In genomic region chr14:57266060-57266459, GRCh38 we compare ENCODE assay signal across 1 cellular context.
TF ChIP-seq lines count a peak whose summit lies in the region.

No MANE protein-coding gene starts in this region.

TF ChIP-seq in WTC11, 78 proteins besides CTCF, POLR2A, EP300 and RAD21 (continued from another document):
- TF ChIP-seq ATF6 (CRISPR knock-in tag; IDR thresholded peaks at IDR 0.05), result no peak
- TF ChIP-seq SOX15 (CRISPR knock-in tag; IDR thresholded peaks at IDR 0.05), result no peak
